8 cellular contexts compared by ENCODE assay signal in the genomic region with DNA sequence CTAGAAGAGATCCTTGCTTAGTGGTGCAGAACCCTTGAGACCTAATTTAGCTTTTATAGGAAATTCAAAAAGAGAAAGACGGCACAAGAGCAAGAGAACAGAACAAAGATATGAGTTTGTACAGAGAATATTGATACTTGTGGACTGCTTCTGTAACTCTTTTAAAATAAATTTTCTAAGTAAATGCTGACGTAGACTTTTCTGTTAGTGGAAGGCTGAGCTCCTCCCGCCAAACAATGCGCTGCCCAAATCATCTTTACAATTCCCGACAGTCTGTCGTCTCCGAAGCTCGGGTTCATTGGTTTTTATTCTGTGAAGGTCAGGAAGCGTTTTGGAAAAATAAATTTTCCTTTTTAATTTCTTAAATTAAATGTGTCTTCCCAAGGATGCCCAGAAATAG. TPM values are rescaled to one million over a fixed set of nuclear protein-coding genes. Genes with fewer than 3 reads are reported as not detected.
"Had no signal": no experiment of that assay in that cellular context is flagged by ENCODE, and none has a peak within 500 bp of the region (broad histone marks: within the 10 kb centered on the region; RNA-seq: fewer than 3 reads in every experiment).

No MANE protein-coding gene starts in this region.

- H3K9me3 Mint-ChIP-seq: GM23338 had no signal

- FAIRE-seq: HTR-8/SVneo had no signal

- H3K4me3 Mint-ChIP-seq: GM23338 had no signal

- H2AFZ ChIP-seq: GM23338 had no signal

- H3K4me3 ChIP-seq: GM23338 had no signal

- H3K27ac Mint-ChIP-seq: GM23338 had no signal

- H3K27ac ChIP-seq: KMS-11 had no signal

- H3K4me2 ChIP-seq: GM23338, KMS-11 had no signal

- H3K9ac ChIP-seq: KMS-11 had no signal

- ATAC-seq: GM23338 had no signal

- DNase-seq: H7, HCEC 1CT, Karpas-422, KBM-7 had no signal

RNA-seq across cellular contexts. Expression of gene RORB, which starts 22.3 kb away (rescaled TPM):
- total RNA-seq: HT-29 had no signal
